Comparison of ENCODE assay signal across 1 cellular context in genomic region chr6:143677891-143678737, GRCh38.
TF ChIP-seq lines count a peak whose summit lies in the region.

Gene PHACTR2, plus strand, starts transcription at chr6:143677965. Its CDS starts 199 bp downstream, at chr6:143678164.

TF ChIP-seq in K562, 482 proteins besides CTCF, POLR2A, EP300 and RAD21 (continued from another document):
- TF ChIP-seq KLF10 (CRISPR knock-in tag; IDR thresholded peaks at IDR 0.05) (no peak), ZNF134 (CRISPR knock-in tag; conservative IDR thresholded peaks at IDR 0.05) (no peak), ZNF655 (CRISPR knock-in tag; IDR thresholded peaks at IDR 0.05) (no peak), MEF2D (tag; conservative IDR thresholded peaks at IDR 0.05; ENCODE audit: low read depth) (no peak), MEIS2 (IDR thresholded peaks at IDR 0.05; ENCODE audit: partially characterized antibody) (peak; percentile 92), GTF2B (IDR thresholded peaks at IDR 0.05; ENCODE audit: extremely low read depth, insufficient read length) (no peak), CREB3L1 (IDR thresholded peaks at IDR 0.05; ENCODE audit: borderline replicate concordance, low read depth) (peak; percentile 64; the same call in 1 of the 2 replicates), ID3 (CRISPR knock-in tag; IDR thresholded peaks at IDR 0.05) (no peak), ID3 (tag; IDR thresholded peaks at IDR 0.05) (peak; percentile 80), LCOR (CRISPR knock-in tag; IDR thresholded peaks at IDR 0.05) (peak; percentile 55; the same call in 1 of the 2 replicates), ZNF445 (CRISPR knock-in tag; IDR thresholded peaks at IDR 0.05; ENCODE audit: low read depth) (no peak), GABPA (tag; conservative IDR thresholded peaks at IDR 0.05; ENCODE audit: low read depth) (peak; percentile 61), MAX (CRISPR knock-in tag; IDR thresholded peaks at IDR 0.05) (peak; percentile 51; the same call in 1 of the 2 replicates), ETS2 (tag; IDR thresholded peaks at IDR 0.05; ENCODE audit: borderline replicate concordance, poor library complexity, severe bottlenecking) (no peak), HNRNPK (IDR thresholded peaks at IDR 0.05; ENCODE audit: low read depth, low read length, poor library complexity, severe bottlenecking) (no peak), GABPB1 (CRISPR knock-in tag; IDR thresholded peaks at IDR 0.05) (peak; percentile 48), PRPF4 (IDR thresholded peaks at IDR 0.05; ENCODE audit: insufficient read depth, low read depth, low read length, poor library complexity, severe bottlenecking) (no peak), L3MBTL2 (IDR thresholded peaks at IDR 0.05) (peak; percentile 81), SIN3A (IDR thresholded peaks at IDR 0.05; ENCODE audit: borderline replicate concordance in 2 of 2, control insufficient read depth in 1 of 2, low read depth in 2 of 2, low read length in 2 of 2) (no peak), CBX1 (IDR thresholded peaks at IDR 0.05; ENCODE audit: low read depth) (peak; percentile 78), ZC3H8 (IDR thresholded peaks at IDR 0.05) (no peak), C11orf30 (IDR thresholded peaks at IDR 0.05; ENCODE audit: low read depth) (no peak), ATF1 (CRISPR knock-in tag; IDR thresholded peaks at IDR 0.05) (no peak), ATF1 (tag; IDR thresholded peaks at IDR 0.05) (peak; percentile 59), ZNF778 (CRISPR knock-in tag; IDR thresholded peaks at IDR 0.05) (no peak), TSC22D4 (tag; IDR thresholded peaks at IDR 0.05) (no peak), ZBTB33 (CRISPR knock-in tag; IDR thresholded peaks at IDR 0.05) (peak; percentile 64; the same call in 1 of the 2 replicates), FIP1L1 (IDR thresholded peaks at IDR 0.05; ENCODE audit: low read depth, low read length, poor library complexity, severe bottlenecking) (peak; percentile 86)
